ENCODE assay signal across 8 cellular contexts in the genomic region with DNA sequence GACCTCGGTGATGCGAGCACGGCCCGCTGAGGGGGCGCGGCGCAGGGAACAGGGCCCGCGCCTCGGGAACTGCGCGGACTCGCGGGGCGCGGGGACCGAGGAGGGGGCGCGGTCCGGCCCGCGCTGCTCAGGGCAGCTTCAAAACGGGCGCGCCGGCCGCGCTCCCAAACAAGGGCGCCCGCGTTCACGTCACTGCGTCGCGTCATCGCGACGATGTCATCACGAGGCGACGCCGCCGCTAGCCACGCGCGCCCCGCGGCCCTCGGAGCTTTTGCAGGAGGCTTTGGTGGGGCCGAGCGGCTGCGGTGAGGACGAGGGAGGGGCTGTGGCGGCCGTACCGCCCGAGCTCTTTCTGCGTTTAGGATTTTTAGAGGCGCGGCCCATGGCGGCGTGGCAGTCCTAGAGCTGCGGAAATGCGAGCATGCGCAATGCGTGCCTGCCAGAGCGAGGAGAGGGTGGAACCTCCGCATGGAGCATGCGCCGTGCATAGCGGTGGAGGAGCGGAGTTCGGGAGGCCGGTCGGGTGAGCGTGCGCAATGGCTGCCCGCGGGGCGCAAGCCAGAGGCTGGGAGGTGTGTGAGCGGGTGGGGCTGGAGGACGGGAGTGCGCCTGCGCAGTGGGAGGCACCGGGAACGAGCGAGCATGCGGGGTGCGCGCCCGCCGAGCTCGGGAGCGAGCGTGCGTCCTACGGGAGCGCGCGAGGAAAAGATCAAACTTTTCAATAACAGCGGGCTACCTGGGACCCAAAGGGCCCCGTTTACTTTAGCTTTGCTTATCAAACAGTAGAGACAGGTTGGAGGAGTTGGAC. TPM values are rescaled to one million over a fixed set of nuclear protein-coding genes. Genes with fewer than 3 reads are reported as not detected.
DNase-seq lines count a peak whose midpoint lies in the region; TF ChIP-seq lines count a peak whose summit lies in the region.

TSS of gene PPP2R3B (minus strand) at position 140 of the 808 bp plus-strand sequence. CDS start 216 bp downstream, outside the sequence.

- H3K36me3 ChIP-seq in DOHH2 (ENCODE audit: control insufficient read depth, low read length) (peaks cover 20% of the 10 kb centered on the region), GM23248 (ENCODE audit: low read depth) (no peaks in the 10 kb centered on the region), Loucy (ENCODE audit: insufficient read depth, low read length) (no peaks in the 10 kb centered on the region), neutrophil (no peaks in the 10 kb centered on the region), testis (ENCODE audit: low read depth, missing control alignments) (no peaks in the 10 kb centered on the region)

- H4K20me1 ChIP-seq in DOHH2 (ENCODE audit: control insufficient read depth, insufficient read depth, low read depth, low read length) (no peaks in the 10 kb centered on the region), GM23248 (ENCODE audit: insufficient read depth) (no peaks in the 10 kb centered on the region), Loucy (ENCODE audit: insufficient read depth, low read length, poor library complexity, severe bottlenecking) (no peaks in the 10 kb centered on the region)

- WGBS in GM23248 (ENCODE audit: low coverage in 1 of 2, low lambda C conversion rate in 2 of 2, missing lambda C conversion rate in 2 of 2), 2 experiments: 0 to 1% methylated on average over 85 to 89 of the region's 102 CpGs
- 0% methylated on average over 30 to 99 of the region's 102 CpGs for WGBS in testis, 2 donors

- H3K9me3 ChIP-seq in DOHH2 (ENCODE audit: control insufficient read depth, insufficient read depth, low read length) (no peaks in the 10 kb centered on the region), GM23248 (ENCODE audit: low read depth) (no peaks in the 10 kb centered on the region), Loucy (ENCODE audit: insufficient read depth, low read depth, low read length) (no peaks in the 10 kb centered on the region), neutrophil (no peaks in the 10 kb centered on the region), testis (no peaks in the 10 kb centered on the region)

- intact Hi-C loops in testis (cut with DNase I; ENCODE audit: low total_unique reads): no loop called here

- H3K79me2 ChIP-seq in DOHH2 (ENCODE audit: control insufficient read depth, low read length) (peaks cover 56% of the 10 kb centered on the region), GM23248 (ENCODE audit: insufficient read depth) (no peaks in the 10 kb centered on the region), Loucy (ENCODE audit: insufficient read depth, low read length) (peaks cover 4% of the 10 kb centered on the region; the same call in 1 of the 2 replicates)

- H3K4me3 ChIP-seq in DOHH2 (ENCODE audit: low read length): peak within 1 kb of the TSS; percentile 97
- H3K4me3 ChIP-seq in GM23248: peak within 1 kb of the TSS; percentile 79
- peak within 1 kb of the TSS; percentile 77 for H3K4me3 ChIP-seq in Loucy (ENCODE audit: low read length, poor library complexity, severe bottlenecking)
- H3K4me3 ChIP-seq in fibroblast of villous mesenchyme (ENCODE audit: low read depth, low read length): peak within 1 kb of the TSS; percentile 91
- H3K4me3 ChIP-seq in neutrophil (ENCODE audit: low read depth in 1 of 2, low read length in 1 of 2): peak within 1 kb of the TSS; percentile 97 to 100
- H3K4me3 ChIP-seq in testis: peak within 1 kb of the TSS; percentile 76 to 95

- H2AFZ ChIP-seq in GM23248 (peak within 1 kb of the TSS; percentile 100), Loucy (ENCODE audit: low read length) (peak within 1 kb of the TSS; percentile 93)

- H3K4me1 ChIP-seq in DOHH2 (ENCODE audit: control insufficient read depth, low read length): peaks cover 31% of the 10 kb centered on the region
- H3K4me1 ChIP-seq in GM23248 (ENCODE audit: insufficient read depth): 0 out of 2 replicates have a peak, but pooled peaks cover 5% of the 10 kb centered on the region
- peaks cover 5% of the 10 kb centered on the region for H3K4me1 ChIP-seq in Loucy (ENCODE audit: insufficient read depth, low read length, poor library complexity, severe bottlenecking)
- H3K4me1 ChIP-seq in neutrophil (ENCODE audit: control insufficient read depth in 1 of 2, insufficient read depth in 1 of 2, low read depth in 1 of 2, low read length in 1 of 2): peaks cover 25 to 26% of the 10 kb centered on the region in 2 experiments
- peaks cover 4% of the 10 kb centered on the region for H3K4me1 ChIP-seq in testis

- H3F3A ChIP-seq in DOHH2 (ENCODE audit: control insufficient read depth, insufficient read depth) (peaks cover 2% of the 10 kb centered on the region; the same call in 1 of the 2 replicates), GM23248 (ENCODE audit: insufficient read depth) (no peaks in the 10 kb centered on the region), Loucy (ENCODE audit: low read depth) (no peaks in the 10 kb centered on the region)

- H3K9me2 ChIP-seq in DOHH2 (replicated peaks; ENCODE audit: control insufficient read depth, low read length) (no peaks in the 10 kb centered on the region), GM23248 (ENCODE audit: insufficient read depth) (no peaks in the 10 kb centered on the region), Loucy (replicated peaks; ENCODE audit: low read depth, low read length) (no peaks in the 10 kb centered on the region)

- no peak for TF ChIP-seq POLR2A in testis (IDR thresholded peaks at IDR 0.05)

- in situ Hi-C loops in GM23248 (cut with MboI): no loop called here

- H3K4me2 ChIP-seq in DOHH2 (ENCODE audit: low read length) (peak within 1 kb of the TSS; percentile 82), GM23248 (ENCODE audit: unreplicated experiment) (peak within 1 kb of the TSS; percentile 78), Loucy (ENCODE audit: low read depth, low read length, poor library complexity, severe bottlenecking) (peak within 1 kb of the TSS; percentile 63)

- no peaks in the 10 kb centered on the region for H3K27me3 ChIP-seq in DOHH2 (ENCODE audit: control insufficient read depth, low read length)
- H3K27me3 ChIP-seq in GM23248 (replicated peaks; ENCODE audit: insufficient read depth): no peaks in the 10 kb centered on the region
- no peaks in the 10 kb centered on the region for H3K27me3 ChIP-seq in Loucy (ENCODE audit: insufficient read depth, low read length, poor library complexity, severe bottlenecking)
- H3K27me3 ChIP-seq in neutrophil: no peaks in the 10 kb centered on the region
- H3K27me3 ChIP-seq in testis: no peaks in the 10 kb centered on the region

- TF ChIP-seq CTCF in DOHH2 (IDR thresholded peaks at IDR 0.05; ENCODE audit: low read depth, low read length, poor library complexity, severe bottlenecking) (no peak), Loucy (conservative IDR thresholded peaks at IDR 0.05; ENCODE audit: low read length) (no peak), fibroblast of villous mesenchyme (IDR thresholded peaks at IDR 0.05; ENCODE audit: insufficient read depth, low read depth, low read length) (no peak), neutrophil (IDR thresholded peaks at IDR 0.05) (peak; percentile 52), testis (IDR thresholded peaks at IDR 0.05) (no peak)

- H3K9ac ChIP-seq in GM23248 (peak within 1 kb of the TSS; percentile 97), Loucy (ENCODE audit: low read depth, low read length, poor library complexity, severe bottlenecking) (peak within 1 kb of the TSS; percentile 72)

- DNase-seq in GM23248 (peak; percentile 99), activated T-helper 1 cell treated with Interleukin-2 at 50 U/mL for 16 hours (ENCODE audit: low read depth) (peak; percentile 99), fibroblast of villous mesenchyme (ENCODE audit: low read depth) (peak; percentile 98), testis (peak; percentile 98), SKM-1 (lab: John Stamatoyannopoulos, UW; ENCODE audit: unreplicated experiment) (no peak)

- H3K27ac ChIP-seq in DOHH2 (ENCODE audit: low read depth, low read length): peak within 1 kb of the TSS; percentile 86
- H3K27ac ChIP-seq in GM23248: peak within 1 kb of the TSS; percentile 98
- H3K27ac ChIP-seq in neutrophil: peak within 1 kb of the TSS; percentile 89
- peak within 1 kb of the TSS; percentile 96 to 100 for H3K27ac ChIP-seq in testis

RNA-seq across cellular contexts. Expression of gene PPP2R3B, which starts in this region (rescaled TPM):
- total RNA-seq in GM23248 (2014; rRNA removed; shearing (Covaris generic)): 16.6 and 20.5 TPM in 2 replicates
- 4.7 and 7.4 TPM in 2 replicates for polyA plus RNA-seq in GM23248 (2016; fragmentation: Nextera tagmentation; extraction: Ambion mirVana)
- total RNA-seq in fibroblast of villous mesenchyme: 9.1 and 15.1 TPM in 2 replicates
- total RNA-seq in testis: 100 to 1,000 TPM in 1 of 2 donors, 10 to 100 TPM in 1; 89.6 to 108 TPM
- 28.3 TPM for polyA plus RNA-seq in testis (ENCODE audit: insufficient read depth, low read depth, low replicate concordance)
